ENCODE assay signal across 9 cellular contexts in the genomic region with DNA sequence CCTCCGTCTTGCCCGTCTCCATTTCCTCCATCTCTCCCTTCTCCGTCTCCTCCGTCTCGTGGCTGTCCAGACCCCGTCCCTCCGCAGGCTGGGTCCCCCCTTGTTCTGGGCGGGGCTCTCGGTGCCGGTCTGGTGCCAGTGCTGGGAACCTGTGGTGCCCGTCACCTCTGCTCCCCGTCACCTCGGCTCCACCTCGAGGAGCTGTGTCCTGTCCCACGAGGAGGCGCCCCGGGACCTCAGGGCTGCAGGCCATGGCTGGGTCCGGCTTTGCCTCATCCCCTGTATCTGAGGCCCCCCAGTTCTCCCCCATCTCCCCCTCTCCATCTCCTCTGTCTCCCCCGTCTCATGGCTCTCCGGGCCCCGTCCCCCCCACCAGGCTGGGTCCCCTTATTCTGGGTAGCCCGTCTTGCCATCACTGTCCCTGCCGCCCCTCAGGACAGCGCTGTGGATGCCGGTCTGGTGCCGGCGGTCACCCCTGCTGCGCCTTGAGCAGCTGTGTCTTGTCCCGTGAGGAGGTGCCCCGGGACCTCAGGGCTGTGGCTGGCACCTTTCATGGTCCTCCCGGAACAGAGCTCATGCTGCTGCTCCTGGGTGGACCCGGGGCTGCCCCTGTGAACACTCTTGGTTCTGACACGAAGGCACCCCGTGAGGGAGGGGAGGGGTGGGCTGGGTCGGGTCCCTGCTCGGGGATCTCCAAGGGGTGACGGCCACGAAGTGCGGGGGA. TPM values are rescaled to one million over a fixed set of nuclear protein-coding genes. Genes with fewer than 3 reads are reported as not detected.
DNase-seq lines count a peak whose midpoint lies in the region; ATAC-seq and TF ChIP-seq lines count a peak whose summit lies in the region.
"Had no signal": no experiment of that assay in that cellular context is flagged by ENCODE, and none has a peak within 500 bp of the region (broad histone marks: within the 10 kb centered on the region; RNA-seq: fewer than 3 reads in every experiment).

No MANE protein-coding gene starts in this region.

- H3K4me3 Mint-ChIP-seq in T-helper 17 cell = peak overlapping the region; percentile 84

- H3K4me1 ChIP-seq in iPS-20b (ENCODE audit: insufficient read depth, low read length) = no peaks in the 10 kb centered on the region
- H3K4me1 ChIP-seq in rectal smooth muscle tissue (ENCODE audit: control insufficient read depth, insufficient read depth, low read length) = peaks cover 3% of the 10 kb centered on the region

- TF ChIP-seq POLR2A in GM15510 (IDR thresholded peaks at IDR 0.05; ENCODE audit: borderline replicate concordance, extremely low read depth, insufficient read length) = peak; percentile 6

- H3K9ac ChIP-seq in iPS-20b (ENCODE audit: low read depth, low read length) = no peak overlapping the region
- H3K9ac ChIP-seq in rectal smooth muscle tissue (ENCODE audit: low read length) = no peak overlapping the region

- peak in 1 of 3 donors; percentile 3 for DNase-seq in T-helper 17 cell
- no peak for DNase-seq in LoVo (ENCODE audit: low spot score)
- no peak for DNase-seq in NCI-H524 treated with DMSO at 0.1 percent for 48 hours (lab: John Stamatoyannopoulos, UW)
- no peak for DNase-seq in cerebellum (ENCODE audit: low spot score)
- DNase-seq: DMS 273 treated with DMSO at 0.1 percent for 48 hours, NCI-H1417 treated with DMSO at 0.1 percent for 48 hours had no signal

- H3K27ac ChIP-seq in iPS-20b (ENCODE audit: low read length) (no peak overlapping the region), rectal smooth muscle tissue (ENCODE audit: low read depth, low read length) (no peak overlapping the region)

- no peak overlapping the region for H3K27ac Mint-ChIP-seq in T-helper 17 cell

- ATAC-seq in T-helper 17 cell = no peak

- peaks cover 5% of the 10 kb centered on the region for H3K4me1 Mint-ChIP-seq in T-helper 17 cell

- no peaks in the 10 kb centered on the region for H3K9me3 ChIP-seq in T-helper 17 cell (ENCODE audit: control insufficient read depth, low read length, poor library complexity, severe bottlenecking)
- H3K9me3 ChIP-seq in iPS-20b (ENCODE audit: insufficient read depth, low read depth, low read length) = no peaks in the 10 kb centered on the region

- H3K4me3 ChIP-seq in iPS-20b (ENCODE audit: low read length) (peak overlapping the region; percentile 31; the same call in 1 of the 2 replicates), rectal smooth muscle tissue (ENCODE audit: low read length) (peak overlapping the region; percentile 36)

- peaks cover 2% of the 10 kb centered on the region for H3K36me3 Mint-ChIP-seq in T-helper 17 cell (ENCODE audit: low read depth)

- H3K36me3 ChIP-seq in iPS-20b (ENCODE audit: insufficient read depth, low read depth, low read length) = 0 out of 2 replicates have a peak, but pooled peaks cover 17% of the 10 kb centered on the region
- H3K36me3 ChIP-seq in rectal smooth muscle tissue (ENCODE audit: control insufficient read depth, insufficient read depth, low read length) = no peaks in the 10 kb centered on the region

- H3K27me3 ChIP-seq in iPS-20b (ENCODE audit: insufficient read depth, low read length) (no peaks in the 10 kb centered on the region; the same call in 1 of the 2 replicates), rectal smooth muscle tissue (ENCODE audit: control insufficient read depth, insufficient read depth, low read length) (peaks cover 12% of the 10 kb centered on the region)

- no peaks in the 10 kb centered on the region for H3K27me3 Mint-ChIP-seq in T-helper 17 cell

RNA-seq across cellular contexts. Expression of a gene that starts 13.3 kb away (rescaled TPM):
- total RNA-seq in T-helper 17 cell (10 to 100 TPM; 67.7 to 69.0 TPM), cerebellum (11.6 TPM)

RNA-seq across cellular contexts. Expression of a gene that starts 50.8 kb away (rescaled TPM):
- total RNA-seq in T-helper 17 cell (10 to 100 TPM; 13.0 to 17.9 TPM), cerebellum (14.2 TPM)

RNA-seq across cellular contexts. Expression of a gene that starts 54.8 kb away (rescaled TPM):
- total RNA-seq in T-helper 17 cell = 10 to 100 TPM; 18.5 to 19.1 TPM
- total RNA-seq in cerebellum = 13.6 TPM
